8 cellular contexts compared by ENCODE assay signal in the genomic region with DNA sequence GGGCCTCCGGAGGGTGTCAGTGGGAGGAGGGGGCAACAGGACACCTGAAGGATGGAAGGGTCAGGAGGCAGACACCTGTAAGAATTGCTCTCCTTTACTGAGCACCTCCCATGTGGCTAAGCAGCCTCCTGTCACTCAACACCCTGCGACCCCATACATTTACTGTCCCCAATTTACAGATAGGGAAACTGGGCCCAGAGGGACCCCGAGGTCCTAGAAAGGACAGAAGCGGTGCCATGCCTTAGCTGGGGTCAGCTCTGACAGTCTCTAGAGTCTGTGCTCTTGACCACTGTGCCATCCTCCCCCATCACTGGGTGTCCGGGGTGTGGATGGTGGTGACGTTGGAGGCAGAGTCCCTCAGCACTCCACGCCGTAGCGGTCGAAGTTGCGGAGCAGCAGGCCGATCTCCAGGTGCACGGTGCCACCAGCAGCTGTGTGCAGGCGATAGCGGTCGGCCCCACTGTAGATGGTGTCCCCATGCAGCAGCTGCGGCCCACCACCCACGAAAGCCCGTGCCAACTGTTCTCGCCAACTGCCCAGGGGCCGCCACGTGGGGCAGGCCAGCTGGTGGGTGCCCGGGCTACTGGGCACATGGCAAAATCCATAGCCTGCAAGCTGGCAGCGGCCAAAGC. TPM values are rescaled to one million over a fixed set of nuclear protein-coding genes. Genes with fewer than 3 reads are reported as not detected.
DNase-seq lines count a peak whose midpoint lies in the region; ATAC-seq and TF ChIP-seq lines count a peak whose summit lies in the region.

No MANE protein-coding gene starts in this region.

- peak; percentile 13 for ATAC-seq in GM21717 (IDR thresholded peaks at IDR 0.05; ENCODE audit: unreplicated experiment)

- no peaks in the 10 kb centered on the region for H3K9me3 ChIP-seq in SU-DHL-6 (ENCODE audit: insufficient read depth, low read length)
- no peaks in the 10 kb centered on the region for H3K9me3 ChIP-seq in skeletal muscle tissue (ENCODE audit: control insufficient read depth in 3 of 3, low read length in 3 of 3)

- H3K4me1 ChIP-seq in skeletal muscle tissue (ENCODE audit: control insufficient read depth in 3 of 3, insufficient read depth in 3 of 3, low read length in 3 of 3): peaks cover 30 to 37% (median 31%) of the 10 kb centered on the region in 3 donors

- peak overlapping the region; percentile 11 for H3K27ac Mint-ChIP-seq in glutamatergic neuron (ENCODE audit: unreplicated experiment)

- H3K4me3 ChIP-seq in SU-DHL-6 (ENCODE audit: insufficient read depth, low read length, poor library complexity, severe bottlenecking) (no peak overlapping the region), skeletal muscle tissue (ENCODE audit: low read length in 3 of 3) (peak overlapping the region; percentile 40 to 45 (median 43))

- H3K27me3 ChIP-seq in SU-DHL-6 (ENCODE audit: low read length) (no peaks in the 10 kb centered on the region), skeletal muscle tissue (ENCODE audit: control insufficient read depth in 3 of 3, insufficient read depth in 3 of 3, low read length in 3 of 3) (peaks cover 0 to 42% (median 38%) of the 10 kb centered on the region in 3 donors)

- peaks cover 5% of the 10 kb centered on the region for H3K36me3 Mint-ChIP-seq in glutamatergic neuron (ENCODE audit: unreplicated experiment)

- DNase-seq in glutamatergic neuron (no peak), NCI-H774 (lab: John Stamatoyannopoulos, UW) (no peak), SHP77 treated with DMSO at 0.1 percent for 48 hours (lab: John Stamatoyannopoulos, UW) (no peak), dedifferentiated amniotic fluid mesenchymal stem cell (ENCODE audit: extremely low spot score) (no peak), NCI-H2196 (lab: John Stamatoyannopoulos, UW; ENCODE audit: unreplicated experiment) (no peak)

- H3K79me2 ChIP-seq in SU-DHL-6 (ENCODE audit: insufficient read depth, low read length): peaks cover 38% of the 10 kb centered on the region

- H3K4me3 Mint-ChIP-seq in glutamatergic neuron (ENCODE audit: unreplicated experiment): peak overlapping the region; percentile 85

- peaks cover 9% of the 10 kb centered on the region for H3K4me1 Mint-ChIP-seq in glutamatergic neuron (ENCODE audit: low read depth, unreplicated experiment)

- peak overlapping the region; percentile 42 for H3K4me2 ChIP-seq in SU-DHL-6 (ENCODE audit: low read depth, low read length, poor library complexity, severe bottlenecking)

- H3K9ac ChIP-seq in SU-DHL-6 (ENCODE audit: low read length) (peak overlapping the region; percentile 94), skeletal muscle tissue (ENCODE audit: low read depth in 1 of 3, low read length in 3 of 3) (peak overlapping the region in 2 of 3 donors; percentile 56 to 57)

- peaks cover 4% of the 10 kb centered on the region; the same call in 1 of the 2 replicates for H4K20me1 ChIP-seq in SU-DHL-6 (ENCODE audit: low read depth, low read length)

- peaks cover 12% of the 10 kb centered on the region for H3K9me3 Mint-ChIP-seq in glutamatergic neuron (ENCODE audit: unreplicated experiment)

- H3K36me3 ChIP-seq in SU-DHL-6 (ENCODE audit: low read length) (no peaks in the 10 kb centered on the region), skeletal muscle tissue (ENCODE audit: control insufficient read depth in 3 of 3, insufficient read depth in 3 of 3, low read length in 3 of 3) (no peaks in the 10 kb centered on the region)

- TF ChIP-seq CTCF in SU-DHL-6 (IDR thresholded peaks at IDR 0.05; ENCODE audit: insufficient read depth, low read length, poor library complexity, severe bottlenecking) (no peak), glutamatergic neuron (IDR thresholded peaks at IDR 0.05; ENCODE audit: partially characterized antibody, unreplicated experiment) (no peak)

- H3K27me3 Mint-ChIP-seq in glutamatergic neuron (ENCODE audit: unreplicated experiment): peaks cover 20% of the 10 kb centered on the region

- peaks cover 4% of the 10 kb centered on the region; the same call in 1 of the 2 replicates for H3F3A ChIP-seq in SU-DHL-6 (ENCODE audit: insufficient read depth)

- H3K9me2 ChIP-seq in SU-DHL-6 (replicated peaks; ENCODE audit: insufficient read depth, low read length): no peaks in the 10 kb centered on the region

- H3K27ac ChIP-seq in SU-DHL-6 (ENCODE audit: low read depth, low read length) (0 out of 2 replicates have a peak overlapping the region, but pooled peaks have one; percentile 22), skeletal muscle tissue (ENCODE audit: low read depth, low read length) (no peak overlapping the region)

- no peak overlapping the region for H2AFZ ChIP-seq in SU-DHL-6 (ENCODE audit: low read depth, low read length, severe bottlenecking)

RNA-seq across cellular contexts. Expression of a gene that starts 0.7 kb away (rescaled TPM):
- 26.0 TPM for total RNA-seq in glutamatergic neuron (ENCODE audit: unreplicated experiment)
- total RNA-seq in skeletal muscle tissue: 3.1 TPM

RNA-seq across cellular contexts. Expression of a gene that starts 9.5 kb away (rescaled TPM):
- 7.6 TPM for total RNA-seq in glutamatergic neuron (ENCODE audit: unreplicated experiment)
- 2.1 TPM for total RNA-seq in skeletal muscle tissue

RNA-seq across cellular contexts. Expression of a gene that starts 21.9 kb away (rescaled TPM):
- total RNA-seq in glutamatergic neuron (ENCODE audit: unreplicated experiment) (52.6 TPM), skeletal muscle tissue (2.1 TPM)

RNA-seq across cellular contexts. Expression of a gene that starts 42.7 kb away (rescaled TPM):
- total RNA-seq in glutamatergic neuron (ENCODE audit: unreplicated experiment) (18.2 TPM), skeletal muscle tissue (13.0 TPM)

RNA-seq across cellular contexts. Expression of a gene that starts 43.2 kb away (rescaled TPM):
- total RNA-seq in glutamatergic neuron (ENCODE audit: unreplicated experiment) (11.0 TPM), skeletal muscle tissue (46.4 TPM)

Comparison
In these comparisons a context has a peak if more than half of its experiments do, and no peak if none do; other contexts are left out.
1. RNA of a gene that starts 21.9 kb away (total RNA-seq): 52.6 TPM in glutamatergic neuron (single experiment); 2.1 TPM in skeletal muscle tissue (single experiment); every median in the first group is over 10 times any median in the second.